In the genomic region with DNA sequence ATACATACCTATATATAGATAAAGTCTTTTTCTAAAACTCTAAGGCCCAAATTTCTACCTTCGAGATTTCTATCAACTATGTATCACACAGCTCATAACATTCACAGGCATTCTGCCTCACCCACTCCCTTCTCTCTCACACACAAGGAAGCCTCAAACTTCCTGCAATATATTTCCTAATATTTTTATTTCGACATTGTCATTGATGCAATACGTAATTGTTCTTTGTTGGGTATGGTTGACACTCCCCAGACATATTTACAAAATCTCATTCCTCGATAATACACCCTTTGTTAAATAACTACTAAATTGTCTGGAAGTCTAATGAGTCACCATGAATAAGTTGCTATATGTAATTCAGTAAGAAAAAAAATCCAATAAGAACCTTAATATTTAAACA, we compare ENCODE assay signal across 22 cellular contexts.
DNase-seq lines count a peak whose midpoint lies in the region; ATAC-seq, FAIRE-seq and TF ChIP-seq lines count a peak whose summit lies in the region.
"Had no signal": no experiment of that assay in that cellular context is flagged by ENCODE, and none has a peak within 500 bp of the region (broad histone marks: within the 10 kb centered on the region; RNA-seq: fewer than 3 reads in every experiment).

No MANE protein-coding gene starts in this region.

- TF ChIP-seq POLR2A in transverse colon (IDR thresholded peaks at IDR 0.05), result no peak

- H3K36me3 ChIP-seq in bronchial epithelial cell (ENCODE audit: control insufficient read depth, insufficient read depth, low read length) (no peaks in the 10 kb centered on the region), lower lobe of right lung (no peaks in the 10 kb centered on the region), transverse colon (no peaks in the 10 kb centered on the region)

- no peak for TF ChIP-seq EP300 in transverse colon (IDR thresholded peaks at IDR 0.05; ENCODE audit: low read depth)

- no peak overlapping the region for H3K27ac ChIP-seq in lower lobe of right lung
- H3K27ac ChIP-seq in transverse colon, result no peak overlapping the region
- H3K27ac ChIP-seq: HL-60 had no signal

- 72 to 82% methylated on average over 4 of the region's 4 CpGs for WGBS in transverse colon (ENCODE audit: low coverage in 1 of 2), 2 donors

- FAIRE-seq in bronchial epithelial cell (lab: Jason Lieb, UNC), result no peak
- FAIRE-seq: G401.6, RCC 7860 had no signal

- in situ Hi-C loops in transverse colon (cut with MboI; ENCODE audit: low pct_ligation_motif_present in 1 of 4, low pct_unique_long_range_greater_than_20kb in 1 of 4, low sequenced_read_pairs in 3 of 4), result no loop called here

- no peaks in the 10 kb centered on the region for H3K4me1 ChIP-seq in lower lobe of right lung
- no peaks in the 10 kb centered on the region for H3K4me1 ChIP-seq in transverse colon

- TF ChIP-seq CTCF in bronchial epithelial cell (IDR thresholded peaks at IDR 0.05; ENCODE audit: insufficient read depth, low read length, severe bottlenecking) (no peak), lower lobe of right lung (IDR thresholded peaks at IDR 0.05) (no peak), transverse colon (IDR thresholded peaks at IDR 0.05) (no peak), omental fat pad (IDR thresholded peaks at IDR 0.05) (no peak)

- ATAC-seq in lower lobe of right lung (peak; percentile 33 to 61), omental fat pad (ENCODE audit: low FRiP score) (no peak)
- ATAC-seq: SK-N-SH treated with all-trans-retinoic acid at 6 μM for 48 hours had no signal

- peak; percentile 28 for DNase-seq in COLO829 (ENCODE audit: low spot score)
- peak; percentile 15 for DNase-seq in NOMO-1 treated with DMSO at 0.1 percent for 48 hours (lab: John Stamatoyannopoulos, UW; ENCODE audit: unreplicated experiment)
- peak; percentile 98 for DNase-seq in bronchial epithelial cell (ENCODE audit: low read depth)
- DNase-seq in lower lobe of right lung, result no peak
- no peak for DNase-seq in cerebellum (ENCODE audit: low spot score)
- no peak for DNase-seq in NCI-H774 (lab: John Stamatoyannopoulos, UW)
- no peak for DNase-seq in transverse colon
- DNase-seq in omental fat pad (ENCODE audit: low spot score), result no peak
- DNase-seq: CD4-positive, CD25-positive, alpha-beta regulatory T cell; DMS53; HCEC 1CT; NCI-H1048; NCI-H1436 treated with DMSO at 0.1 percent for 48 hours; NCI-H2029 treated with DMSO at 0.1 percent for 48 hours; NCI-H2171 treated with DMSO at 0.1 percent for 48 hours; NCI-H446 treated with DMSO at 0.1 percent for 48 hours; NCI-H748 treated with DMSO at 0.1 percent for 48 hours; SHP77 treated with DMSO at 0.1 percent for 48 hours had no signal

- H3K9me3 ChIP-seq in lower lobe of right lung, result no peaks in the 10 kb centered on the region
- no peaks in the 10 kb centered on the region for H3K9me3 ChIP-seq in transverse colon

- H3K27me3 ChIP-seq in bronchial epithelial cell (ENCODE audit: control insufficient read depth, insufficient read depth, low read length) (no peaks in the 10 kb centered on the region), lower lobe of right lung (ENCODE audit: low read depth) (no peaks in the 10 kb centered on the region), transverse colon (no peaks in the 10 kb centered on the region)

- no peak overlapping the region for H3K4me3 ChIP-seq in bronchial epithelial cell (ENCODE audit: low read depth, low read length)
- H3K4me3 ChIP-seq in lower lobe of right lung, result no peak overlapping the region
- H3K4me3 ChIP-seq in transverse colon, result no peak overlapping the region

- intact Hi-C loops in lower lobe of right lung (cut with DNase I) (no loop called here), transverse colon (cut with DNase I; ENCODE audit: low total_unique reads) (no loop called here)

Comparison
In these comparisons a context has a peak if more than half of its experiments do, and no peak if none do; other contexts are left out.
1. DNase-seq: peak in COLO829 (single experiment), NOMO-1 treated with DMSO at 0.1 percent for 48 hours (single experiment) and bronchial epithelial cell (single experiment); none in lower lobe of right lung (single experiment), cerebellum (single experiment), NCI-H774 (single experiment), transverse colon (single experiment) and omental fat pad (single experiment).